8 cellular contexts compared by ENCODE assay signal in genomic region chr2:224646242-224646846, GRCh38.
A peak's percentile ranks its signal among the peaks of the same experiment; 100 is the strongest.
DNase-seq lines count a peak whose midpoint lies in the region; ATAC-seq, FAIRE-seq and TF ChIP-seq lines count a peak whose summit lies in the region.

No MANE protein-coding gene starts in this region.

- peak; percentile 64 to 69 for TF ChIP-seq RAD21 in A549 (conservative IDR thresholded peaks at IDR 0.05 in 1 of 2, IDR thresholded peaks at IDR 0.05 in 1 of 2)

- H2AFZ ChIP-seq in OCI-LY1 (ENCODE audit: low read length): peak overlapping the region; percentile 64

- 51% methylated on average over 9 of the region's 9 CpGs for WGBS in A549 (ENCODE audit: missing lambda C conversion rate)
- WGBS in sigmoid colon, 2 donors: 36 to 51% methylated on average over 9 of the region's 9 CpGs

- no peaks in the 10 kb centered on the region for H3K4me1 ChIP-seq in A549
- no peaks in the 10 kb centered on the region for H3K4me1 ChIP-seq in HEK293 (ENCODE audit: control insufficient read depth, insufficient read depth, low read length)
- H3K4me1 ChIP-seq in OCI-LY1 (ENCODE audit: insufficient read depth, low read length, severe bottlenecking): peaks cover 52% of the 10 kb centered on the region
- no peaks in the 10 kb centered on the region for H3K4me1 ChIP-seq in sigmoid colon

- TF ChIP-seq CTCF in A549 (IDR thresholded peaks at IDR 0.05): peak; percentile 72
- TF ChIP-seq CTCF in HEK293 (tag by site-specific recombination; IDR thresholded peaks at IDR 0.05): peak; percentile 81
- TF ChIP-seq CTCF in OCI-LY1 (IDR thresholded peaks at IDR 0.05; ENCODE audit: low read length): peak; percentile 98
- peak; percentile 77 for TF ChIP-seq CTCF in epithelial cell of proximal tubule (conservative IDR thresholded peaks at IDR 0.05; ENCODE audit: low read depth, low read length)
- peak in 3 of 4 experiments; percentile 22 to 45 (median 33) for TF ChIP-seq CTCF in sigmoid colon (IDR thresholded peaks at IDR 0.05)

- POLR2A ChIA-PET in A549 (lab: Yijun Ruan, JAX): no interaction called here
- POLR2A ChIA-PET in HEK293 (lab: Yijun Ruan, JAX): no interaction called here

- TF ChIP-seq POLR2A in A549 (IDR thresholded peaks at IDR 0.05; ENCODE audit: low read length) (no peak), sigmoid colon (IDR thresholded peaks at IDR 0.05) (no peak)

- H3K27me3 ChIP-seq in OCI-LY1 (ENCODE audit: insufficient read depth, low read length) (no peaks in the 10 kb centered on the region), sigmoid colon (no peaks in the 10 kb centered on the region)

- no peaks in the 10 kb centered on the region for H3F3A ChIP-seq in OCI-LY1 (ENCODE audit: insufficient read depth, low read length)

- no peaks in the 10 kb centered on the region for H3K9me2 ChIP-seq in OCI-LY1 (ENCODE audit: low read depth, low read length)

- intact Hi-C loops in sigmoid colon (cut with DNase I): no loop called here
- intact Hi-C loops in posterior cingulate gyrus (cut with DNase I): loop anchor here (10.0 kb wide), 1 partner anchor 672 kb away; no protein-coding TSS in a partner anchor

- H3K27ac ChIP-seq in A549 (no peak overlapping the region), HEK293 (ENCODE audit: extremely low read depth, low read depth, low read length) (no peak overlapping the region), OCI-LY1 (ENCODE audit: low read depth, low read length, poor library complexity, severe bottlenecking) (peak overlapping the region; percentile 79), sigmoid colon (no peak overlapping the region)

- peak overlapping the region; percentile 28; the same call in 1 of the 2 replicates for H3K9ac ChIP-seq in OCI-LY1 (ENCODE audit: low read length)

- no peak for TF ChIP-seq EP300 in A549 (IDR thresholded peaks at IDR 0.05)
- TF ChIP-seq EP300 in sigmoid colon (IDR thresholded peaks at IDR 0.05): no peak

- no peaks in the 10 kb centered on the region for H3K79me2 ChIP-seq in OCI-LY1 (ENCODE audit: insufficient read depth, low read length)

- DNase-seq in A549 (ENCODE audit: low read depth in 1 of 2, low spot score in 1 of 2) (peak; percentile 8 to 36), EL (peak; percentile 20), epithelial cell of proximal tubule (ENCODE audit: low read depth) (no peak), sigmoid colon (no peak), posterior cingulate gyrus (no peak)

- ATAC-seq in A549: peak; percentile 70 to 83
- ATAC-seq in GM19463 (IDR thresholded peaks at IDR 0.05; ENCODE audit: unreplicated experiment): no peak

- H4K20me1 ChIP-seq in OCI-LY1 (ENCODE audit: insufficient read depth, low read length): no peaks in the 10 kb centered on the region

- H3K9me3 ChIP-seq in A549 (no peaks in the 10 kb centered on the region), HEK293 (ENCODE audit: control insufficient read depth, insufficient read depth, low read depth, low read length) (no peaks in the 10 kb centered on the region), OCI-LY1 (ENCODE audit: low read length) (no peaks in the 10 kb centered on the region), sigmoid colon (no peaks in the 10 kb centered on the region)

- no peak overlapping the region for H3K4me3 ChIP-seq in A549
- no peak overlapping the region for H3K4me3 ChIP-seq in HEK293 (ENCODE audit: low read depth, low read length)
- H3K4me3 ChIP-seq in OCI-LY1 (ENCODE audit: low read depth, low read length, poor library complexity, severe bottlenecking): peak overlapping the region; percentile 20
- no peak overlapping the region for H3K4me3 ChIP-seq in epithelial cell of proximal tubule (ENCODE audit: low read depth, low read length)
- no peak overlapping the region for H3K4me3 ChIP-seq in sigmoid colon

- H3K4me2 ChIP-seq in A549: 0 out of 3 replicates have a peak overlapping the region, but pooled peaks have one; percentile 22
- H3K4me2 ChIP-seq in OCI-LY1 (ENCODE audit: low read length): peak overlapping the region; percentile 46

- no peak for FAIRE-seq in A549 (lab: Jason Lieb, UNC)

- H3K36me3 ChIP-seq in HEK293 (ENCODE audit: control insufficient read depth in 2 of 2, insufficient read depth in 1 of 2, low read length in 2 of 2) (no peaks in the 10 kb centered on the region), OCI-LY1 (ENCODE audit: insufficient read depth, low read length) (no peaks in the 10 kb centered on the region), sigmoid colon (no peaks in the 10 kb centered on the region)

- CTCF ChIA-PET in A549 (lab: Yijun Ruan, JAX): interaction anchor here (0.6 to 8.6 kb wide), 23 partner anchors 10 to 1675 kb away, joined by 3 to 69 read pairs (median 4); no protein-coding TSS in a partner anchor
- CTCF ChIA-PET in HEK293 (lab: Yijun Ruan, JAX): interaction anchor here (0.5 to 2.3 kb wide), 21 partner anchors 10 to 868 kb away, joined by 3 to 13 read pairs (median 4); partner anchors contain the start of gene CUL3

TF ChIP-seq in A549, 52 proteins besides CTCF, POLR2A, EP300 and RAD21:
- TF ChIP-seq, protein P1, sequence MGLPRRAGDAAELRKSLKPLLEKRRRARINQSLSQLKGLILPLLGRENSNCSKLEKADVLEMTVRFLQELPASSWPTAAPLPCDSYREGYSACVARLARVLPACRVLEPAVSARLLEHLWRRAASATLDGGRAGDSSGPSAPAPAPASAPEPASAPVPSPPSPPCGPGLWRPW (IDR thresholded peaks at IDR 0.05): no peak
- TF ChIP-seq SMC3 (IDR thresholded peaks at IDR 0.05): peak; percentile 74
- no peak for TF ChIP-seq BHLHE40 (IDR thresholded peaks at IDR 0.05; ENCODE audit: low read depth, low read length)
- no peak for TF ChIP-seq FOSL2 (IDR thresholded peaks at IDR 0.05)
- TF ChIP-seq FOSL2 (CRISPR knock-in tag; IDR thresholded peaks at IDR 0.05): no peak
- TF ChIP-seq BCL3 (IDR thresholded peaks at IDR 0.05): no peak
- TF ChIP-seq EHMT2 (IDR thresholded peaks at IDR 0.05; ENCODE audit: low read depth): no peak
- TF ChIP-seq RFX5 (IDR thresholded peaks at IDR 0.05): no peak

TF ChIP-seq in HEK293, 187 proteins besides CTCF, POLR2A, EP300 and RAD21:
- TF ChIP-seq ZNF654 (tag by site-specific recombination; IDR thresholded peaks at IDR 0.05; ENCODE audit: low read depth): peak; percentile 63
- TF ChIP-seq, protein P2, sequence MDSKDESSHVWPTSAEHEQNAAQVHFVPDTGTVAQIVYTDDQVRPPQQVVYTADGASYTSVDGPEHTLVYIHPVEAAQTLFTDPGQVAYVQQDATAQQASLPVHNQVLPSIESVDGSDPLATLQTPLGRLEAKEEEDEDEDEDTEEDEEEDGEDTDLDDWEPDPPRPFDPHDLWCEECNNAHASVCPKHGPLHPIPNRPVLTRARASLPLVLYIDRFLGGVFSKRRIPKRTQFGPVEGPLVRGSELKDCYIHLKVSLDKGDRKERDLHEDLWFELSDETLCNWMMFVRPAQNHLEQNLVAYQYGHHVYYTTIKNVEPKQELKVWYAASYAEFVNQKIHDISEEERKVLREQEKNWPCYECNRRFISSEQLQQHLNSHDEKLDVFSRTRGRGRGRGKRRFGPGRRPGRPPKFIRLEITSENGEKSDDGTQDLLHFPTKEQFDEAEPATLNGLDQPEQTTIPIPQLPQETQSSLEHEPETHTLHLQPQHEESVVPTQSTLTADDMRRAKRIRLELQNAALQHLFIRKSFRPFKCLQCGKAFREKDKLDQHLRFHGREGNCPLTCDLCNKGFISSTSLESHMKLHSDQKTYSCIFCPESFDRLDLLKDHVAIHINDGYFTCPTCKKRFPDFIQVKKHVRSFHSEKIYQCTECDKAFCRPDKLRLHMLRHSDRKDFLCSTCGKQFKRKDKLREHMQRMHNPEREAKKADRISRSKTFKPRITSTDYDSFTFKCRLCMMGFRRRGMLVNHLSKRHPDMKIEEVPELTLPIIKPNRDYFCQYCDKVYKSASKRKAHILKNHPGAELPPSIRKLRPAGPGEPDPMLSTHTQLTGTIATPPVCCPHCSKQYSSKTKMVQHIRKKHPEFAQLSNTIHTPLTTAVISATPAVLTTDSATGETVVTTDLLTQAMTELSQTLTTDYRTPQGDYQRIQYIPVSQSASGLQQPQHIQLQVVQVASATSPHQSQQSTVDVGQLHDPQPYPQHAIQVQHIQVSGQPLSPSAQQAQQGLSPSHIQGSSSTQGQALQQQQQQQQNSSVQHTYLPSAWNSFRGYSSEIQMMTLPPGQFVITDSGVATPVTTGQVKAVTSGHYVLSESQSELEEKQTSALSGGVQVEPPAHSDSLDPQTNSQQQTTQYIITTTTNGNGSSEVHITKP (tag by site-specific recombination; IDR thresholded peaks at IDR 0.05): no peak

Comparison
In these comparisons a context has a peak if more than half of its experiments do, and no peak if none do; other contexts are left out.
1. DNase-seq: peak in A549 (2 of 2) and EL (single experiment); none in epithelial cell of proximal tubule (single experiment), sigmoid colon (single experiment) and posterior cingulate gyrus (0 of 10).
2. CTCF ChIP-seq: peak in every context shown above with its lines; median percentile 98 in OCI-LY1; 81 in HEK293; 77 in epithelial cell of proximal tubule; 72 in A549; 33 in sigmoid colon.
3. Of the 5 proteins assayed by ChIP-seq in both HEK293 and A549: peak only in HEK293: none; only in A549: none; in both: CTCF; in neither: 4.